10 cellular contexts compared by ENCODE assay signal in genomic region chr13:114124921-114125320, GRCh38. TPM values are rescaled to one million over a fixed set of nuclear protein-coding genes. Genes with fewer than 3 reads are reported as not detected.
DNase-seq lines count a peak whose midpoint lies in the region; ATAC-seq lines count a peak whose summit lies in the region.
"Had no signal": no experiment of that assay in that cellular context is flagged by ENCODE, and none has a peak within 500 bp of the region (broad histone marks: within the 10 kb centered on the region; RNA-seq: fewer than 3 reads in every experiment).

No MANE protein-coding gene starts in this region.

- intact Hi-C loops in left cardiac atrium (cut with DNase I), result no loop called here

- peak overlapping the region; percentile 90 for H3K27ac Mint-ChIP-seq in T-helper 1 cell treated with Interleukin-12 subunit alpha and Interleukin-12 subunit beta and Interleukin-4 antibody, amounts not matched to agents 30 μg/mL and 1 μg/mL, for 36 hours

- H3K4me3 Mint-ChIP-seq in T-helper 1 cell treated with Interleukin-12 subunit alpha and Interleukin-12 subunit beta and Interleukin-4 antibody, amounts not matched to agents 30 μg/mL and 1 μg/mL, for 36 hours, result peak overlapping the region; percentile 75

- H3K4me1 Mint-ChIP-seq in T-helper 1 cell treated with Interleukin-12 subunit alpha and Interleukin-12 subunit beta and Interleukin-4 antibody, amounts not matched to agents 30 μg/mL and 1 μg/mL, for 36 hours (ENCODE audit: low read depth), result peaks cover 62% of the 10 kb centered on the region

- peaks cover 53% of the 10 kb centered on the region for H3K36me3 Mint-ChIP-seq in T-helper 1 cell treated with Interleukin-12 subunit alpha and Interleukin-12 subunit beta and Interleukin-4 antibody, amounts not matched to agents 30 μg/mL and 1 μg/mL, for 36 hours (ENCODE audit: low read depth)

- H3K27me3 Mint-ChIP-seq in T-helper 1 cell treated with Interleukin-12 subunit alpha and Interleukin-12 subunit beta and Interleukin-4 antibody, amounts not matched to agents 30 μg/mL and 1 μg/mL, for 36 hours (ENCODE audit: low read depth), result no peaks in the 10 kb centered on the region

- H3K9me3 Mint-ChIP-seq in T-helper 1 cell treated with Interleukin-12 subunit alpha and Interleukin-12 subunit beta and Interleukin-4 antibody, amounts not matched to agents 30 μg/mL and 1 μg/mL, for 36 hours, result peaks cover 8% of the 10 kb centered on the region

- ATAC-seq in left cardiac atrium, result no peak

- peak; percentile 40 for DNase-seq in GDM1 (lab: John Stamatoyannopoulos, UW)
- peak; percentile 13 for DNase-seq in amniotic stem cell (lab: John Stamatoyannopoulos, UW)
- DNase-seq in renal cortical epithelial cell (ENCODE audit: low read depth), result peak; percentile 79
- DNase-seq in superior temporal gyrus (ENCODE audit: extremely low spot score), result no peak
- DNase-seq in left cardiac atrium, result no peak
- no peak for DNase-seq in cerebellar cortex (ENCODE audit: low spot score)
- no peak for DNase-seq in SK-N-DZ (ENCODE audit: low spot score)
- DNase-seq: glutamatergic neuron, NCI-H524 treated with DMSO at 0.1 percent for 48 hours had no signal

RNA-seq across cellular contexts. Expression of gene RASA3, which starts 7.5 kb away (rescaled TPM):
- total RNA-seq in renal cortical epithelial cell (9.0 and 10.9 TPM in 2 replicates), left cardiac atrium (10 to 100 TPM; 19.9 to 20.1 TPM)
- 14.5 and 15.7 TPM in 2 replicates for polyA plus RNA-seq in SK-N-DZ (2014; cell fraction: cytosol; rRNA removed)
- polyA plus RNA-seq in SK-N-DZ (2014; cell fraction: nucleus; rRNA removed), result 14.6 and 15.5 TPM in 2 replicates

RNA-seq across cellular contexts. Expression of gene CFAP97D2, which starts 54.1 kb away (rescaled TPM):
- total RNA-seq in renal cortical epithelial cell (not detected in 2 replicates), left cardiac atrium (not detected)
- not detected in 2 replicates for polyA plus RNA-seq in SK-N-DZ (2014; cell fraction: cytosol; rRNA removed)
- not detected in 2 replicates for polyA plus RNA-seq in SK-N-DZ (2014; cell fraction: nucleus; rRNA removed)

Comparison
In these comparisons a context has a peak if more than half of its experiments do, and no peak if none do; other contexts are left out.
1. DNase-seq: peak in GDM1 (single experiment), amniotic stem cell (single experiment) and renal cortical epithelial cell (single experiment); none in superior temporal gyrus (single experiment), left cardiac atrium (single experiment), cerebellar cortex (single experiment) and SK-N-DZ (single experiment).